ENCODE assay signal across 6 cellular contexts in genomic region chr16:30205541-30206282, GRCh38. TPM values are rescaled to one million over a fixed set of nuclear protein-coding genes. Genes with fewer than 3 reads are reported as not detected.
A peak's percentile ranks its signal among the peaks of the same experiment; 100 is the strongest.
DNase-seq lines count a peak whose midpoint lies in the region; ATAC-seq and TF ChIP-seq lines count a peak whose summit lies in the region.
"Not testable (repeated sequence)": the region's sequence is repeated elsewhere in the genome, so short reads cannot be mapped to it uniquely, and the experiment has no call there.

No MANE protein-coding gene starts in this region.

- not testable (repeated sequence) for H3K27me3 ChIP-seq in H7 (ENCODE audit: control insufficient read depth, insufficient read depth, low read length); hepatocyte; tibial nerve

- not testable (repeated sequence) for H3K9me3 ChIP-seq in hepatocyte (ENCODE audit: low read depth); tibial nerve

- H3K4me3 ChIP-seq in H7 (ENCODE audit: insufficient read depth, low read depth, low read length) (peak overlapping the region; percentile 33; the same call in 1 of the 2 replicates), tibial nerve (peak overlapping the region; percentile 26 to 54 (median 52))
- not testable (repeated sequence) for H3K4me3 ChIP-seq in hepatocyte

- not testable (repeated sequence) for H3K27ac ChIP-seq in hepatocyte, tibial nerve

- H3K9me2 ChIP-seq in hepatocyte (replicated peaks; ENCODE audit: insufficient read depth), result not testable (repeated sequence)

- not testable (repeated sequence) for H3K9me3 Mint-ChIP-seq in activated CD4-positive, alpha-beta memory T cell treated with anti-CD3 and anti-CD28 coated beads for 36 hours; central memory CD8-positive, alpha-beta T cell

- not testable (repeated sequence) for DNase-seq in H7; hepatocyte (ENCODE audit: low spot score); omental fat pad (ENCODE audit: low spot score)
- peak; percentile 8 for DNase-seq in activated CD4-positive, alpha-beta memory T cell treated with anti-CD3 and anti-CD28 coated beads for 36 hours
- peak in 1 of 2 donors; percentile 8 for DNase-seq in central memory CD8-positive, alpha-beta T cell (ENCODE audit: low spot score in 2 of 2)
- DNase-seq in tibial nerve (ENCODE audit: low spot score in 2 of 2), result peak in 1 of 2 donors; percentile 7

- not testable (repeated sequence) for H3K27me3 Mint-ChIP-seq in activated CD4-positive, alpha-beta memory T cell treated with anti-CD3 and anti-CD28 coated beads for 36 hours; central memory CD8-positive, alpha-beta T cell

- peak overlapping the region; percentile 88 for H3K4me2 ChIP-seq in hepatocyte

- not testable (repeated sequence) for H3K4me1 ChIP-seq in hepatocyte (ENCODE audit: insufficient read depth); tibial nerve

- H2AFZ ChIP-seq in hepatocyte, result not testable (repeated sequence)

- TF ChIP-seq CTCF in hepatocyte (IDR thresholded peaks at IDR 0.05; ENCODE audit: poor library complexity); omental fat pad (IDR thresholded peaks at IDR 0.05); tibial nerve (IDR thresholded peaks at IDR 0.05): not testable (repeated sequence)

- not testable (repeated sequence) for H3K36me3 Mint-ChIP-seq in activated CD4-positive, alpha-beta memory T cell treated with anti-CD3 and anti-CD28 coated beads for 36 hours; central memory CD8-positive, alpha-beta T cell (ENCODE audit: insufficient read depth)

- peak; percentile 61 for ATAC-seq in central memory CD8-positive, alpha-beta T cell (replicated peaks; ENCODE audit: extremely low read depth, poor library complexity, severe bottlenecking)
- ATAC-seq in omental fat pad (ENCODE audit: low FRiP score), result peak; percentile 29

- WGBS in hepatocyte (ENCODE audit: low lambda C conversion rate, missing lambda C conversion rate), result 4% methylated on average over 19 of the region's 56 CpGs
- WGBS in tibial nerve, 2 donors, result 0% methylated on average over 10 to 11 of the region's 56 CpGs

- TF ChIP-seq EP300 in tibial nerve (IDR thresholded peaks at IDR 0.05), result not testable (repeated sequence)

- H3K4me3 Mint-ChIP-seq in activated CD4-positive, alpha-beta memory T cell treated with anti-CD3 and anti-CD28 coated beads for 36 hours; central memory CD8-positive, alpha-beta T cell: not testable (repeated sequence)

- H3K79me2 ChIP-seq in hepatocyte, result not testable (repeated sequence)

- not testable (repeated sequence) for H3K4me1 Mint-ChIP-seq in activated CD4-positive, alpha-beta memory T cell treated with anti-CD3 and anti-CD28 coated beads for 36 hours (ENCODE audit: low read depth); central memory CD8-positive, alpha-beta T cell

- CTCF ChIA-PET in activated CD4-positive, alpha-beta memory T cell treated with anti-CD3 and anti-CD28 coated beads for 36 hours (lab: Charles Lee), result not testable (repeated sequence)

- H3K36me3 ChIP-seq in H7 (replicated peaks; ENCODE audit: control insufficient read depth, insufficient read depth, low read length); hepatocyte (replicated peaks; ENCODE audit: insufficient read depth, low read depth); tibial nerve: not testable (repeated sequence)

- not testable (repeated sequence) for H4K20me1 ChIP-seq in hepatocyte (ENCODE audit: insufficient read depth, poor library complexity, severe bottlenecking)

- TF ChIP-seq POLR2A in tibial nerve (IDR thresholded peaks at IDR 0.05), result not testable (repeated sequence)

- intact Hi-C loops in activated CD4-positive, alpha-beta memory T cell treated with anti-CD3 and anti-CD28 coated beads for 36 hours (cut with micrococcal nuclease), result not testable (repeated sequence)

- POLR2A ChIA-PET in activated CD4-positive, alpha-beta memory T cell treated with anti-CD3 and anti-CD28 coated beads for 36 hours (lab: Charles Lee), result not testable (repeated sequence)

- not testable (repeated sequence) for H3K27ac Mint-ChIP-seq in activated CD4-positive, alpha-beta memory T cell treated with anti-CD3 and anti-CD28 coated beads for 36 hours; central memory CD8-positive, alpha-beta T cell (ENCODE audit: low read depth)

RNA-seq across cellular contexts. Expression of gene SULT1A3, which starts 6.7 kb away (rescaled TPM):
- 4.2 and 6.5 TPM in 2 replicates for total RNA-seq in H7 (2014; rRNA removed; shearing (Covaris generic))
- total RNA-seq in activated CD4-positive, alpha-beta memory T cell treated with anti-CD3 and anti-CD28 coated beads for 36 hours, result 10 to 100 TPM; 14.2 to 15.2 TPM
- total RNA-seq in hepatocyte, result 8.1 and 17.8 TPM in 2 replicates
- 23.1 and 32.3 TPM in 2 replicates for polyA plus RNA-seq in hepatocyte
- 10 to 100 TPM; 14.0 to 32.3 (median 18.3) TPM for total RNA-seq in omental fat pad
- total RNA-seq in tibial nerve, result 10 to 100 TPM in 3 of 4 donors, 1 to 10 TPM in 1; 9.8 to 55.3 (median 32.9) TPM

RNA-seq across cellular contexts. Expression of gene SLX1A, which starts 12.0 kb away (rescaled TPM):
- 81.0 and 83.6 TPM in 2 replicates for total RNA-seq in H7 (2014; rRNA removed; shearing (Covaris generic))
- 10 to 100 TPM; 98.8 to 99.9 TPM for total RNA-seq in activated CD4-positive, alpha-beta memory T cell treated with anti-CD3 and anti-CD28 coated beads for 36 hours
- total RNA-seq in hepatocyte (22.1 and 25.1 TPM in 2 replicates), omental fat pad (10 to 100 TPM; 21.7 to 52.7 (median 44.2) TPM), tibial nerve (10 to 100 TPM; 45.7 to 68.7 (median 52.8) TPM)
- polyA plus RNA-seq in hepatocyte, result 111 and 125 TPM in 2 replicates

RNA-seq across cellular contexts. Expression of gene BOLA2B, which starts 12.2 kb away (rescaled TPM):
- 31.2 and 63.1 TPM in 2 replicates for total RNA-seq in H7 (2014; rRNA removed; shearing (Covaris generic))
- total RNA-seq in activated CD4-positive, alpha-beta memory T cell treated with anti-CD3 and anti-CD28 coated beads for 36 hours, result 100 to 1,000 TPM; 156 to 159 TPM
- total RNA-seq in hepatocyte, result 211 and 237 TPM in 2 replicates
- 124 and 132 TPM in 2 replicates for polyA plus RNA-seq in hepatocyte
- total RNA-seq in omental fat pad, result 100 to 1,000 TPM; 152 to 366 (median 206) TPM
- 100 to 1,000 TPM; 218 to 491 (median 322) TPM for total RNA-seq in tibial nerve

RNA-seq across cellular contexts. Expression of gene CORO1A, which starts 22.3 kb away (rescaled TPM):
- total RNA-seq in H7 (2014; rRNA removed; shearing (Covaris generic)), result 5.8 and 5.9 TPM in 2 replicates
- total RNA-seq in activated CD4-positive, alpha-beta memory T cell treated with anti-CD3 and anti-CD28 coated beads for 36 hours, result 1,000 to 10,000 TPM; 1,027 to 1,051 TPM
- total RNA-seq in hepatocyte (2.4 and 3.2 TPM in 2 replicates), omental fat pad (100 to 1,000 TPM in 1 of 4 donors, 10 to 100 TPM in 3; 31.6 to 109 (median 50.0) TPM), tibial nerve (10 to 100 TPM; 35.0 to 66.9 (median 47.1) TPM)
- polyA plus RNA-seq in hepatocyte, result 1.7 and 3.4 TPM in 2 replicates

RNA-seq across cellular contexts. Expression of gene NPIPB13, which starts 42.6 kb away (rescaled TPM):
- total RNA-seq in H7 (2014; rRNA removed; shearing (Covaris generic)), result 1.0 TPM in 1 of 2 replicates, not detected in the other
- total RNA-seq in activated CD4-positive, alpha-beta memory T cell treated with anti-CD3 and anti-CD28 coated beads for 36 hours, result 10 to 100 TPM in 1 of 2 experiments, 1 to 10 TPM in 1; 6.5 to 11.9 TPM
- total RNA-seq in hepatocyte, result 2.4 and 3.5 TPM in 2 replicates
- 1.9 and 4.8 TPM in 2 replicates for polyA plus RNA-seq in hepatocyte
- total RNA-seq in omental fat pad, result 10 to 100 TPM in 1 of 4 donors, 1 to 10 TPM in 3; 2.8 to 14.7 (median 5.9) TPM
- 1 to 10 TPM; 5.1 to 9.6 (median 7.4) TPM for total RNA-seq in tibial nerve
